1 cellular context compared by ENCODE assay signal in genomic region chr7:142420554-142421362, GRCh38.
A peak's percentile ranks its signal among the peaks of the same experiment; 100 is the strongest.
TF ChIP-seq lines count a peak whose summit lies in the region.

No MANE protein-coding gene starts in this region.

TF ChIP-seq in SK-N-SH, 30 proteins besides CTCF, POLR2A, EP300 and RAD21 (continued from another document):
- peak; percentile 90 for TF ChIP-seq REST (IDR thresholded peaks at IDR 0.05; ENCODE audit: low read depth, low read length)
- peak; percentile 37; the same call in 1 of the 2 replicates for TF ChIP-seq MAX (IDR thresholded peaks at IDR 0.05; ENCODE audit: low read depth)
- TF ChIP-seq USF2 (IDR thresholded peaks at IDR 0.05; ENCODE audit: borderline replicate concordance, low read depth, low read length): no peak
- no peak for TF ChIP-seq NFIC (IDR thresholded peaks at IDR 0.05; ENCODE audit: borderline replicate concordance)
- TF ChIP-seq TEAD4 (IDR thresholded peaks at IDR 0.05; ENCODE audit: borderline replicate concordance, insufficient read depth): no peak
